11 cellular contexts compared by ENCODE assay signal in genomic region chr17:59328534-59329095, GRCh38. TPM values are rescaled to one million over a fixed set of nuclear protein-coding genes. Genes with fewer than 3 reads are reported as not detected.
DNase-seq lines count a peak whose midpoint lies in the region; ATAC-seq, FAIRE-seq and TF ChIP-seq lines count a peak whose summit lies in the region.
"Had no signal": no experiment of that assay in that cellular context is flagged by ENCODE, and none has a peak within 500 bp of the region (broad histone marks: within the 10 kb centered on the region; RNA-seq: fewer than 3 reads in every experiment).

No MANE protein-coding gene starts in this region.

- H3K9me3 ChIP-seq in kidney (ENCODE audit: control insufficient read depth in 1 of 2, low read length in 2 of 2) (no peaks in the 10 kb centered on the region), stomach (no peaks in the 10 kb centered on the region), MG63 (no peaks in the 10 kb centered on the region)

- FAIRE-seq in kidney (lab: Jason Lieb, UNC) = no peak

- ATAC-seq in T-cell (replicated peaks in 1 of 4) = no peak
- ATAC-seq: activated CD8-positive, alpha-beta T cell treated with anti-CD3 and anti-CD28 coated beads, Interleukin-2, amount 10 ng/mL, durations not matched to agents 7 days and 5 days had no signal

- no peak for TF ChIP-seq CTCF in kidney (IDR thresholded peaks at IDR 0.05; ENCODE audit: borderline replicate concordance, extremely low read depth, insufficient read depth)
- no peak for TF ChIP-seq CTCF in stomach (IDR thresholded peaks at IDR 0.05)
- no peak for TF ChIP-seq CTCF in GM10248 (IDR thresholded peaks at IDR 0.05; ENCODE audit: control extremely low read depth, extremely low read depth, low read depth, missing control alignments)

- no peaks in the 10 kb centered on the region for H3K27me3 Mint-ChIP-seq in T-cell
- H3K27me3 Mint-ChIP-seq: memory B cell had no signal

- peak overlapping the region in 1 of 3 donors; percentile 62 for H3K4me3 Mint-ChIP-seq in T-cell
- H3K4me3 Mint-ChIP-seq: activated CD8-positive, alpha-beta T cell treated with anti-CD3 and anti-CD28 coated beads, Interleukin-2, amount 10 ng/mL, durations not matched to agents 7 days and 5 days; memory B cell had no signal

- H3K27ac ChIP-seq in kidney (ENCODE audit: low read depth in 2 of 2, low read length in 2 of 2) (peak overlapping the region; percentile 97), stomach (peak overlapping the region in 4 of 5 donors; percentile 89 to 99 (median 95))

- H3K4me3 ChIP-seq in kidney (ENCODE audit: low read length in 2 of 2) (no peak overlapping the region), stomach (no peak overlapping the region), MG63 (no peak overlapping the region)

- no peaks in the 10 kb centered on the region for H3K36me3 Mint-ChIP-seq in T-cell
- H3K36me3 Mint-ChIP-seq: memory B cell had no signal

- WGBS in stomach, 5 donors = 74 to 86% (median 79%) methylated on average over 2 of the region's 2 CpGs

- intact Hi-C loops in kidney (cut with DNase I) = no loop called here
- intact Hi-C loops in stomach (cut with DNase I; ENCODE audit: low total_unique reads) = no loop called here

- H3K9me3 Mint-ChIP-seq in T-cell = no peaks in the 10 kb centered on the region
- H3K9me3 Mint-ChIP-seq: memory B cell had no signal

- CTCF ChIA-PET in T-cell (lab: Charles Lee) = interaction anchor here (0.6 to 2.9 kb wide), 9 partner anchors 14 to 877 kb away, joined by 3 to 43 read pairs (median 6); no protein-coding TSS in a partner anchor
- CTCF ChIA-PET in HEK293T (lab: Yijun Ruan, JAX) = interaction anchor here (0.7 to 1.8 kb wide), 11 partner anchors 8 to 1418 kb away, joined by 3 to 26 read pairs (median 4); no protein-coding TSS in a partner anchor
- CTCF ChIA-PET in GM10248 (lab: Yijun Ruan, JAX) = interaction anchor here (1.0 to 5.4 kb wide), 21 partner anchors 9 to 530 kb away, joined by 3 to 170 read pairs (median 6); no protein-coding TSS in a partner anchor

- TF ChIP-seq EP300 in stomach (IDR thresholded peaks at IDR 0.05) = no peak

- H3K36me3 ChIP-seq in kidney (ENCODE audit: control insufficient read depth in 1 of 2, insufficient read depth in 2 of 2, low read length in 2 of 2) = no peaks in the 10 kb centered on the region
- H3K36me3 ChIP-seq in stomach = no peaks in the 10 kb centered on the region
- H3K36me3 ChIP-seq in MG63 = no peaks in the 10 kb centered on the region

- peak overlapping the region in 1 of 2 donors; percentile 27 for H3K9ac ChIP-seq in kidney (ENCODE audit: low read length in 2 of 2)

- POLR2A ChIA-PET in T-cell (lab: Charles Lee) (no interaction called here), HEK293T (lab: Yijun Ruan, JAX) (no interaction called here), GM10248 (lab: Yijun Ruan, JAX) (no interaction called here)

- no peaks in the 10 kb centered on the region for H3K27me3 ChIP-seq in stomach
- peaks cover 8% of the 10 kb centered on the region for H3K27me3 ChIP-seq in MG63

- DNase-seq in DMS53 (lab: John Stamatoyannopoulos, UW) (peak; percentile 15), DMS53 treated with DMSO at 0.1 percent for 48 hours (lab: John Stamatoyannopoulos, UW; ENCODE audit: unreplicated experiment) (no peak), T-cell (no peak), kidney (no peak), stomach (no peak), MG63 (no peak), HEK293T (ENCODE audit: extremely low spot score) (no peak), GM10248 (ENCODE audit: extremely low spot score) (no peak)
- DNase-seq: activated CD8-positive, alpha-beta T cell treated with anti-CD3 and anti-CD28 coated beads, Interleukin-2, amount 10 ng/mL, durations not matched to agents 7 days and 5 days; GF-D8 had no signal

- peaks cover 20 to 24% of the 10 kb centered on the region in 2 donors for H3K4me1 ChIP-seq in kidney (ENCODE audit: control insufficient read depth in 1 of 2, insufficient read depth in 1 of 2, low read depth in 1 of 2, low read length in 2 of 2)
- peaks cover 23 to 53% (median 43%) of the 10 kb centered on the region in 4 donors for H3K4me1 ChIP-seq in stomach

- peak overlapping the region; percentile 93 to 94 for H3K27ac Mint-ChIP-seq in T-cell

- TF ChIP-seq POLR2A in stomach (IDR thresholded peaks at IDR 0.05) = no peak

- H3K4me1 Mint-ChIP-seq in T-cell = peaks cover 54 to 56% (median 56%) of the 10 kb centered on the region in 3 donors

TF ChIP-seq in HEK293T, 16 proteins besides CTCF, POLR2A, EP300 and RAD21:
- no peak for TF ChIP-seq BHLHE40 (IDR thresholded peaks at IDR 0.05; ENCODE audit: borderline replicate concordance)
- TF ChIP-seq ARNT (IDR thresholded peaks at IDR 0.05) = no peak
- TF ChIP-seq FOXK2 (IDR thresholded peaks at IDR 0.05) = no peak
- TF ChIP-seq SP1 (IDR thresholded peaks at IDR 0.05) = no peak
- TF ChIP-seq TARDBP (IDR thresholded peaks at IDR 0.05) = no peak
- no peak for TF ChIP-seq L3MBTL2 (conservative IDR thresholded peaks at IDR 0.05)
- TF ChIP-seq LEF1 (IDR thresholded peaks at IDR 0.05; ENCODE audit: borderline replicate concordance) = no peak
- TF ChIP-seq FOXA1 (IDR thresholded peaks at IDR 0.05) = no peak
- TF ChIP-seq NFRKB (IDR thresholded peaks at IDR 0.05) = no peak
- TF ChIP-seq, protein P1, sequence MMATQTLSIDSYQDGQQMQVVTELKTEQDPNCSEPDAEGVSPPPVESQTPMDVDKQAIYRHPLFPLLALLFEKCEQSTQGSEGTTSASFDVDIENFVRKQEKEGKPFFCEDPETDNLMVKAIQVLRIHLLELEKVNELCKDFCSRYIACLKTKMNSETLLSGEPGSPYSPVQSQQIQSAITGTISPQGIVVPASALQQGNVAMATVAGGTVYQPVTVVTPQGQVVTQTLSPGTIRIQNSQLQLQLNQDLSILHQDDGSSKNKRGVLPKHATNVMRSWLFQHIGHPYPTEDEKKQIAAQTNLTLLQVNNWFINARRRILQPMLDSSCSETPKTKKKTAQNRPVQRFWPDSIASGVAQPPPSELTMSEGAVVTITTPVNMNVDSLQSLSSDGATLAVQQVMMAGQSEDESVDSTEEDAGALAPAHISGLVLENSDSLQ (IDR thresholded peaks at IDR 0.05) = no peak
- no peak for TF ChIP-seq ELF4 (IDR thresholded peaks at IDR 0.05)
- TF ChIP-seq ZNF384 (IDR thresholded peaks at IDR 0.05) = no peak
- TF ChIP-seq SUZ12 (IDR thresholded peaks at IDR 0.05) = no peak
- TF ChIP-seq CTBP1 (IDR thresholded peaks at IDR 0.05; ENCODE audit: borderline replicate concordance) = no peak
- no peak for TF ChIP-seq FOXM1 (IDR thresholded peaks at IDR 0.05; ENCODE audit: borderline replicate concordance)
- no peak for TF ChIP-seq HDGF (IDR thresholded peaks at IDR 0.05; ENCODE audit: borderline replicate concordance)

RNA-seq across cellular contexts. Expression of gene YPEL2, which starts 2.8 kb away (rescaled TPM):
- 10 to 100 TPM; 29.7 to 58.5 (median 52.0) TPM for total RNA-seq in T-cell
- total RNA-seq in kidney = 53.6 TPM
- 9.0 TPM for polyA plus RNA-seq in kidney (ENCODE audit: insufficient read depth, low read depth, low replicate concordance)
- total RNA-seq in stomach = 10 to 100 TPM; 22.2 to 60.8 (median 37.8) TPM
- polyA plus RNA-seq in stomach = 10 to 100 TPM in 1 of 3 donors, 1 to 10 TPM in 2; 4.4 to 10.4 (median 9.0) TPM
- 1.4 and 1.9 TPM in 2 replicates for total RNA-seq in MG63 (2014; rRNA removed; shearing (Covaris generic); ENCODE audit: low replicate concordance)
